In genomic region chr13:23159205-23159586, GRCh38 we compare ENCODE assay signal across 8 cellular contexts. TPM values are rescaled to one million over a fixed set of nuclear protein-coding genes. Genes with fewer than 3 reads are reported as not detected.
DNase-seq lines count a peak whose midpoint lies in the region; ATAC-seq and TF ChIP-seq lines count a peak whose summit lies in the region.

No MANE protein-coding gene starts in this region.

- TF ChIP-seq CTCF in RWPE1 (conservative IDR thresholded peaks at IDR 0.05; ENCODE audit: low read depth) (peak; percentile 21; the same call in 1 of the 2 replicates), foreskin fibroblast (IDR thresholded peaks at IDR 0.05; ENCODE audit: low read depth, low read length) (peak; percentile 77), psoas muscle (IDR thresholded peaks at IDR 0.05) (peak; percentile 48)

- H3K36me3 ChIP-seq in psoas muscle (ENCODE audit: insufficient read depth in 1 of 2, low read depth in 1 of 2): no peaks in the 10 kb centered on the region

- CTCF ChIA-PET in RWPE1 (lab: Yijun Ruan, JAX): interaction anchor here (0.8 kb wide), 1 partner anchor 9 kb away, joined by 5 read pairs; no protein-coding TSS in a partner anchor

- intact Hi-C loops in psoas muscle (cut with DNase I): no loop called here

- peaks cover 5% of the 10 kb centered on the region for H3K4me1 ChIP-seq in psoas muscle

- ATAC-seq in psoas muscle (peak; percentile 41 to 85 (median 66)), HG02852 (IDR thresholded peaks at IDR 0.05; ENCODE audit: unreplicated experiment) (no peak)

- H3K27ac ChIP-seq in RWPE1: no peak overlapping the region
- no peak overlapping the region for H3K27ac ChIP-seq in psoas muscle

- peak overlapping the region; percentile 42 to 49 for H3K4me3 ChIP-seq in foreskin fibroblast (ENCODE audit: low read depth in 1 of 2, low read length in 2 of 2)
- H3K4me3 ChIP-seq in psoas muscle: peak overlapping the region; percentile 68

- 14 to 24% (median 16%) methylated on average over 11 of the region's 11 CpGs for WGBS in psoas muscle, 3 donors

- no peaks in the 10 kb centered on the region for H3K27me3 ChIP-seq in psoas muscle (ENCODE audit: insufficient read depth in 3 of 3, low read length in 2 of 3)

- DNase-seq in activated CD8-positive, alpha-beta memory T cell treated with anti-CD3 and anti-CD28 coated beads, Interleukin-2, amount 50 U/mL, for 48 hours: peak; percentile 58
- no peak for DNase-seq in activated CD8-positive, alpha-beta memory T cell treated with anti-CD3 and anti-CD28 coated beads, Interleukin-2, amount 50 U/mL, for 4 hours
- no peak for DNase-seq in RWPE1 (ENCODE audit: low spot score)
- DNase-seq in foreskin fibroblast: peak; percentile 1 to 67
- DNase-seq in psoas muscle: peak; percentile 47 to 65
- no peak for DNase-seq in NCI-H1092 treated with DMSO at 0.1 percent for 48 hours (lab: John Stamatoyannopoulos, UW)
- no peak for DNase-seq in NK-92 (lab: John Stamatoyannopoulos, UW; ENCODE audit: unreplicated experiment)

- H3K9me3 ChIP-seq in psoas muscle: no peaks in the 10 kb centered on the region

- POLR2A ChIA-PET in RWPE1 (lab: Yijun Ruan, JAX; ENCODE audit: low non-redundant PET): no interaction called here

RNA-seq across cellular contexts. Expression of gene SGCG, which starts 21.6 kb away (rescaled TPM):
- total RNA-seq in psoas muscle: 10 to 100 TPM; 28.7 to 77.6 (median 45.0) TPM
- polyA plus RNA-seq in psoas muscle: 10 to 100 TPM in 2 of 3 donors, 1 to 10 TPM in 1; 1.4 to 39.9 (median 19.4) TPM

Comparison
In these comparisons a context has a peak if more than half of its experiments do, and no peak if none do; other contexts are left out.
1. DNase-seq: peak in activated CD8-positive, alpha-beta memory T cell treated with anti-CD3 and anti-CD28 coated beads, Interleukin-2, amount 50 U/mL, for 48 hours (single experiment), foreskin fibroblast (2 of 2) and psoas muscle (2 of 2); none in activated CD8-positive, alpha-beta memory T cell treated with anti-CD3 and anti-CD28 coated beads, Interleukin-2, amount 50 U/mL, for 4 hours (single experiment), RWPE1 (single experiment), NCI-H1092 treated with DMSO at 0.1 percent for 48 hours (single experiment) and NK-92 (single experiment).
2. CTCF ChIP-seq: peak in every context shown above with its lines; median percentile 77 in foreskin fibroblast; 48 in psoas muscle; 21 in RWPE1.